In genomic region chr6:149958124-149958523, GRCh38 we compare ENCODE assay signal across 7 cellular contexts. TPM values are rescaled to one million over a fixed set of nuclear protein-coding genes. Genes with fewer than 3 reads are reported as not detected.
"Had no signal": no experiment of that assay in that cellular context is flagged by ENCODE, and none has a peak within 500 bp of the region (broad histone marks: within the 10 kb centered on the region; RNA-seq: fewer than 3 reads in every experiment).

No MANE protein-coding gene starts in this region.

RNA-seq across cellular contexts. Expression of gene ULBP1, which starts 5.6 kb away (rescaled TPM):
- total RNA-seq: sciatic nerve, transverse colon, uterus had no signal
- polyA plus RNA-seq: naive thymus-derived CD8-positive, alpha-beta T cell had no signal

RNA-seq across cellular contexts. Expression of gene ULBP2, which starts 16.3 kb away (rescaled TPM):
- total RNA-seq: naive thymus-derived CD8-positive, alpha-beta T cell; spleen; transverse colon had no signal

RNA-seq across cellular contexts. Expression of gene RAET1G, which starts 35.2 kb away (rescaled TPM):
- total RNA-seq: naive thymus-derived CD8-positive, alpha-beta T cell; neural crest cell; testis; transverse colon had no signal
- polyA plus RNA-seq: naive thymus-derived CD8-positive, alpha-beta T cell had no signal
